ENCODE assay signal across 22 cellular contexts in genomic region chr22:19045094-19045493, GRCh38.
"Had no signal": no experiment of that assay in that cellular context is flagged by ENCODE, and none has a peak within 500 bp of the region (broad histone marks: within the 10 kb centered on the region; RNA-seq: fewer than 3 reads in every experiment).

No MANE protein-coding gene starts in this region.

- H3K4me1 Mint-ChIP-seq: activated naive CD4-positive, alpha-beta T cell treated with anti-CD3 and anti-CD28 coated beads, Interleukin-2, amount 50 U/mL, for 24 hours; WTC11 had no signal

- H3K9me3 Mint-ChIP-seq: activated naive CD4-positive, alpha-beta T cell treated with anti-CD3 and anti-CD28 coated beads, Interleukin-2, amount 50 U/mL, for 24 hours; activated T-cell treated with anti-CD3 and anti-CD28 coated beads, Interleukin-2, amount 50 U/mL, for 24 hours; activated T-helper 1 cell treated with anti-CD3 and anti-CD28 coated beads, Interleukin-12 subunit alpha, Interleukin-12 subunit beta, Interleukin-2, Interleukin-4 antibody, amounts not matched to agents 30 ng/mL and 10 ng/mL and 1 ng/mL, durations not matched to agents 14 hours and 24 hours and 36 hours; WTC11 had no signal

- H3K4me3 Mint-ChIP-seq: activated CD8-positive, alpha-beta T cell treated with anti-CD3 and anti-CD28 coated beads, Interleukin-2, amount 10 ng/mL, durations not matched to agents 7 days and 5 days; activated naive CD4-positive, alpha-beta T cell treated with anti-CD3 and anti-CD28 coated beads, Interleukin-2, amount 50 U/mL, for 24 hours; activated T-cell treated with anti-CD3 and anti-CD28 coated beads, Interleukin-2, amount 50 U/mL, for 24 hours; activated T-helper 1 cell treated with anti-CD3 and anti-CD28 coated beads, Interleukin-12 subunit alpha, Interleukin-12 subunit beta, Interleukin-2, Interleukin-4 antibody, amounts not matched to agents 30 ng/mL and 10 ng/mL and 1 ng/mL, durations not matched to agents 14 hours and 24 hours and 36 hours; T-helper 17 cell; WTC11 had no signal

- ATAC-seq: activated CD8-positive, alpha-beta T cell treated with anti-CD3 and anti-CD28 coated beads, Interleukin-2, amount 10 ng/mL, durations not matched to agents 7 days and 5 days; T-helper 17 cell; WTC11 had no signal

- H3K4me3 ChIP-seq: breast epithelium, Peyer's patch, SJSA1 had no signal

- H3K27me3 ChIP-seq: breast epithelium, Peyer's patch, SJSA1 had no signal

- H3K27me3 Mint-ChIP-seq: activated naive CD4-positive, alpha-beta T cell treated with anti-CD3 and anti-CD28 coated beads, Interleukin-2, amount 50 U/mL, for 24 hours; activated T-cell treated with anti-CD3 and anti-CD28 coated beads, Interleukin-2, amount 50 U/mL, for 24 hours; T-helper 17 cell had no signal

- DNase-seq: activated CD4-positive, alpha-beta T cell treated with anti-CD3 and anti-CD28 coated beads for 48 hours; activated CD4-positive, alpha-beta T cell treated with anti-CD3 and anti-CD28 coated beads, Interleukin-2, amount 50 U/mL, for 4 hours; activated CD4-positive, CD25-positive, alpha-beta regulatory T cell treated with anti-CD3 and anti-CD28 coated beads, Interleukin-2, amount 50 U/mL, for 72 hours; activated CD8-positive, alpha-beta T cell treated with anti-CD3 and anti-CD28 coated beads, Interleukin-2, amount 10 ng/mL, durations not matched to agents 7 days and 5 days; activated effector memory CD4-positive, alpha-beta T cell treated with Interleukin-2 at 50 U/mL for 16 hours; activated naive CD4-positive, alpha-beta T cell; activated T-cell treated with anti-CD3 and anti-CD28 coated beads, Interleukin-2, amount 50 U/mL, for 24 hours; NCI-H1048; NCI-H146; NCI-H187 treated with DMSO at 0.1 percent for 48 hours; NCI-H2081 treated with DMSO at 0.1 percent for 48 hours; NCI-H446; NCI-H524; SHP77; T-helper 17 cell; T-helper 9 cell had no signal

- H3K27ac Mint-ChIP-seq: activated naive CD4-positive, alpha-beta T cell treated with anti-CD3 and anti-CD28 coated beads, Interleukin-2, amount 50 U/mL, for 24 hours; activated T-cell treated with anti-CD3 and anti-CD28 coated beads, Interleukin-2, amount 50 U/mL, for 24 hours; activated T-helper 1 cell treated with anti-CD3 and anti-CD28 coated beads, Interleukin-12 subunit alpha, Interleukin-12 subunit beta, Interleukin-2, Interleukin-4 antibody, amounts not matched to agents 30 ng/mL and 10 ng/mL and 1 ng/mL, durations not matched to agents 14 hours and 24 hours and 36 hours; WTC11 had no signal
